8 cellular contexts compared by ENCODE assay signal in the genomic region with DNA sequence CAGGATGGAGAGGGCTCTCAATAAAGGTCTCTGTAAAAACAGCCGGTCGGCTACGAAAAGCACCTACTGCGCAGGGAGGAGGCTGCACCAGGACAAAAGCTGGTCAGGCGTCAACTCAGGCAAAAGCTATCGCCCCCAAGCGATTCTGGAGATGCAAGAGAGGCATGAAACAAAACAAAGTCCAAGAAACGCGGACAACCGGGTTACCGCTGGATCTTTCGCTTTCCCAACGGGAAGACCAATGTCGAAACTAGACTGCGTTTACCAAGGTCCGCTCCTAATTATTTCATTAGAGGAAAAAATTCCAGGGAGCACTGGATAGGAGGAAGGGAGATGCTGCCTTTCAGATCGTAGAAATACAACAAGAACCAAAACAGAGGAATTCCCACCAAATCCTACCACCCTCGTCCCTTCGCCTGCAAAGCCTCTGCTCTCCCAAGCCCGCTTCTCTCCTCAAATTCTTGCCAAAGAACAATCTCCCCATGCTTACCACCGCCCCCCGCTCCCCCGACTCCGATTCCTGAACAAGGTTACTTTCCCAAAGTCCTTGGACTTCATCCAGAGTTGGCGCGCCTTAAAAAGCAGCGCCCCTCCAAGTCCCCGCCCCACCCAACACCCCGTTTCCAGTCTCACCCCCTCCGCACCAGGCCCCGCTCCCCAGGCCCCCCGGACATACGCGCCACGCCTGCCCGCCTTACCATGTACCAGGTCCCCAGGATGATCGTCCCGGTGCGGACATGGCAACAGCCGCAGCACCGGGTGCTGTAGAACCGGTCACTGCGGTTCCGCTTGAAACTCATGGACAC. TPM values are rescaled to one million over a fixed set of nuclear protein-coding genes. Genes with fewer than 3 reads are reported as not detected.
A peak's percentile ranks its signal among the peaks of the same experiment; 100 is the strongest.
DNase-seq lines count a peak whose midpoint lies in the region; ATAC-seq and TF ChIP-seq lines count a peak whose summit lies in the region.

No MANE protein-coding gene starts in this region.

- H3K4me3 Mint-ChIP-seq in CD4-positive, CD25-positive, alpha-beta regulatory T cell = no peak overlapping the region
- no peak overlapping the region for H3K4me3 Mint-ChIP-seq in activated naive CD4-positive, alpha-beta T cell treated with anti-CD3 and anti-CD28 coated beads, Interleukin-2, amount 10 ng/mL, durations not matched to agents 7 days and 5 days

- peak overlapping the region; percentile 99 for H3K27ac ChIP-seq in CD4-positive, CD25-positive, alpha-beta regulatory T cell (ENCODE audit: insufficient read depth, low read length, poor library complexity, severe bottlenecking)
- H3K27ac ChIP-seq in cardiac muscle cell = peak overlapping the region; percentile 97

- peaks cover 15% of the 10 kb centered on the region for H3K27me3 ChIP-seq in CD4-positive, CD25-positive, alpha-beta regulatory T cell (ENCODE audit: control insufficient read depth, insufficient read depth, low read length)
- H3K27me3 ChIP-seq in cardiac muscle cell = no peaks in the 10 kb centered on the region

- H3K36me3 Mint-ChIP-seq in CD4-positive, CD25-positive, alpha-beta regulatory T cell = peaks cover 3% of the 10 kb centered on the region
- no peaks in the 10 kb centered on the region for H3K36me3 Mint-ChIP-seq in activated naive CD4-positive, alpha-beta T cell treated with anti-CD3 and anti-CD28 coated beads, Interleukin-2, amount 10 ng/mL, durations not matched to agents 7 days and 5 days

- H3K4me3 ChIP-seq in CD4-positive, CD25-positive, alpha-beta regulatory T cell (ENCODE audit: low read depth, low read length) = peak overlapping the region; percentile 94
- peak overlapping the region; percentile 73 for H3K4me3 ChIP-seq in cardiac muscle cell

- H3K4me1 ChIP-seq in CD4-positive, CD25-positive, alpha-beta regulatory T cell (ENCODE audit: control insufficient read depth, insufficient read depth, low read length, poor library complexity, severe bottlenecking) = peaks cover 34% of the 10 kb centered on the region
- peaks cover 17% of the 10 kb centered on the region for H3K4me1 ChIP-seq in cardiac muscle cell (ENCODE audit: low read depth)

- CTCF ChIA-PET in activated naive CD4-positive, alpha-beta T cell treated with anti-CD3 and anti-CD28 coated beads, Interleukin-2, amount 10 ng/mL, durations not matched to agents 7 days and 5 days (lab: Charles Lee) = interaction anchor here (1.0 to 3.3 kb wide), 4 partner anchors 9 to 151 kb away, joined by 3 to 16 read pairs (median 4); no protein-coding TSS in a partner anchor

- TF ChIP-seq CTCF in cardiac muscle cell (IDR thresholded peaks at IDR 0.05; ENCODE audit: low read depth, low read length) (peak; percentile 31), omental fat pad (IDR thresholded peaks at IDR 0.05) (no peak)

- H3K27ac Mint-ChIP-seq in CD4-positive, CD25-positive, alpha-beta regulatory T cell = no peak overlapping the region
- H3K27ac Mint-ChIP-seq in activated naive CD4-positive, alpha-beta T cell treated with anti-CD3 and anti-CD28 coated beads, Interleukin-2, amount 10 ng/mL, durations not matched to agents 7 days and 5 days = no peak overlapping the region

- H3K9me3 Mint-ChIP-seq in CD4-positive, CD25-positive, alpha-beta regulatory T cell = no peaks in the 10 kb centered on the region
- no peaks in the 10 kb centered on the region for H3K9me3 Mint-ChIP-seq in activated naive CD4-positive, alpha-beta T cell treated with anti-CD3 and anti-CD28 coated beads, Interleukin-2, amount 10 ng/mL, durations not matched to agents 7 days and 5 days

- peak in 1 of 3 donors; percentile 37 for DNase-seq in CD4-positive, CD25-positive, alpha-beta regulatory T cell
- peak; percentile 76 for DNase-seq in NCI-H82 (lab: John Stamatoyannopoulos, UW)
- DNase-seq in activated naive CD4-positive, alpha-beta T cell treated with anti-CD3 and anti-CD28 coated beads, Interleukin-2, amount 10 ng/mL, durations not matched to agents 7 days and 5 days = peak; percentile 45
- DNase-seq in cardiac muscle cell (ENCODE audit: low read depth in 1 of 2, low spot score in 1 of 2) = peak; percentile 68 to 71
- DNase-seq in omental fat pad (ENCODE audit: low spot score) = no peak
- DNase-seq in mesenteric fat pad (ENCODE audit: low spot score) = no peak

- peak; percentile 12 to 17 for ATAC-seq in CD4-positive, CD25-positive, alpha-beta regulatory T cell (ENCODE audit: low read depth in 2 of 2)
- peak; percentile 29 for ATAC-seq in GM18907 (IDR thresholded peaks at IDR 0.05; ENCODE audit: unreplicated experiment)
- ATAC-seq in HG03095 (IDR thresholded peaks at IDR 0.05; ENCODE audit: unreplicated experiment) = peak; percentile 30
- peak; percentile 12 for ATAC-seq in omental fat pad (ENCODE audit: low FRiP score)

- peaks cover 19% of the 10 kb centered on the region for H3K27me3 Mint-ChIP-seq in CD4-positive, CD25-positive, alpha-beta regulatory T cell
- H3K27me3 Mint-ChIP-seq in activated naive CD4-positive, alpha-beta T cell treated with anti-CD3 and anti-CD28 coated beads, Interleukin-2, amount 10 ng/mL, durations not matched to agents 7 days and 5 days = peaks cover 18% of the 10 kb centered on the region

- H3K36me3 ChIP-seq in CD4-positive, CD25-positive, alpha-beta regulatory T cell (ENCODE audit: control insufficient read depth, insufficient read depth, low read length) = no peaks in the 10 kb centered on the region
- no peaks in the 10 kb centered on the region for H3K36me3 ChIP-seq in cardiac muscle cell

- H3K4me1 Mint-ChIP-seq in CD4-positive, CD25-positive, alpha-beta regulatory T cell = peaks cover 25 to 36% (median 29%) of the 10 kb centered on the region in 4 donors
- H3K4me1 Mint-ChIP-seq in activated naive CD4-positive, alpha-beta T cell treated with anti-CD3 and anti-CD28 coated beads, Interleukin-2, amount 10 ng/mL, durations not matched to agents 7 days and 5 days = peaks cover 25% of the 10 kb centered on the region

- no peaks in the 10 kb centered on the region for H3K9me3 ChIP-seq in CD4-positive, CD25-positive, alpha-beta regulatory T cell (ENCODE audit: control insufficient read depth in 2 of 2, low read length in 2 of 2)
- H3K9me3 ChIP-seq in cardiac muscle cell (ENCODE audit: low read depth) = no peaks in the 10 kb centered on the region

RNA-seq across cellular contexts. Expression of gene LAPTM4A, which starts 0.5 kb away (rescaled TPM):
- total RNA-seq in CD4-positive, CD25-positive, alpha-beta regulatory T cell = 74.1 TPM
- 100 to 1,000 TPM; 118 to 141 (median 133) TPM for polyA plus RNA-seq in CD4-positive, CD25-positive, alpha-beta regulatory T cell
- total RNA-seq in cardiac muscle cell = 114 and 119 TPM in 2 replicates
- polyA plus RNA-seq in cardiac muscle cell = 425 and 522 TPM in 2 replicates
- 100 to 1,000 TPM; 174 to 306 (median 225) TPM for total RNA-seq in omental fat pad
- 221 TPM for total RNA-seq in mesenteric fat pad

RNA-seq across cellular contexts. Expression of gene MATN3, which starts 38.4 kb away (rescaled TPM):
- total RNA-seq in CD4-positive, CD25-positive, alpha-beta regulatory T cell = not detected
- not detected for polyA plus RNA-seq in CD4-positive, CD25-positive, alpha-beta regulatory T cell
- 1.3 and 3.8 TPM in 2 replicates for total RNA-seq in cardiac muscle cell
- 4.8 and 10.3 TPM in 2 replicates for polyA plus RNA-seq in cardiac muscle cell
- total RNA-seq in omental fat pad = 1 to 10 TPM in 3 of 4 donors, under 1 TPM in 1; 0.28 to 9.1 (median 1.5) TPM
- 1.2 TPM for total RNA-seq in mesenteric fat pad

Comparison
In these comparisons a context has a peak if more than half of its experiments do, and no peak if none do; other contexts are left out.
1. DNase-seq: peak in NCI-H82 (single experiment), activated naive CD4-positive, alpha-beta T cell treated with anti-CD3 and anti-CD28 coated beads, Interleukin-2, amount 10 ng/mL, durations not matched to agents 7 days and 5 days (single experiment) and cardiac muscle cell (2 of 2); none in omental fat pad (single experiment) and mesenteric fat pad (single experiment).
2. Peak in every context shown above with its lines, with median percentiles within 50 percentile points of each other: ATAC-seq.